In genomic region chr19:36331353-36332228, GRCh38 we compare ENCODE assay signal across 8 cellular contexts. TPM values are rescaled to one million over a fixed set of nuclear protein-coding genes. Genes with fewer than 3 reads are reported as not detected.
A peak's percentile ranks its signal among the peaks of the same experiment; 100 is the strongest.
DNase-seq lines count a peak whose midpoint lies in the region; ATAC-seq and TF ChIP-seq lines count a peak whose summit lies in the region.

No MANE protein-coding gene starts in this region.

- no peaks in the 10 kb centered on the region for H3K27me3 Mint-ChIP-seq in activated T-helper 1 cell treated with anti-CD3 and anti-CD28 coated beads, Interleukin-12 subunit alpha, Interleukin-12 subunit beta, Interleukin-2, Interleukin-4 antibody, amounts not matched to agents 30 ng/mL and 10 ng/mL and 1 ng/mL, durations not matched to agents 14 hours and 24 hours and 36 hours (ENCODE audit: insufficient read depth)
- H3K27me3 Mint-ChIP-seq in naive thymus-derived CD4-positive, alpha-beta T cell: no peaks in the 10 kb centered on the region

- H3K9ac ChIP-seq in OCI-LY1 (ENCODE audit: low read length): peak overlapping the region; percentile 36; the same call in 1 of the 2 replicates

- peaks cover 68% of the 10 kb centered on the region for H3K9me3 Mint-ChIP-seq in activated T-helper 1 cell treated with anti-CD3 and anti-CD28 coated beads, Interleukin-12 subunit alpha, Interleukin-12 subunit beta, Interleukin-2, Interleukin-4 antibody, amounts not matched to agents 30 ng/mL and 10 ng/mL and 1 ng/mL, durations not matched to agents 14 hours and 24 hours and 36 hours
- H3K9me3 Mint-ChIP-seq in naive thymus-derived CD4-positive, alpha-beta T cell: peaks cover under 1 to 97% (median 67%) of the 10 kb centered on the region in 11 donors

- H3K27ac ChIP-seq in OCI-LY1 (ENCODE audit: low read depth, low read length, poor library complexity, severe bottlenecking): no peak overlapping the region
- H3K27ac ChIP-seq in naive thymus-derived CD4-positive, alpha-beta T cell (ENCODE audit: low read depth, low read length): no peak overlapping the region

- no peak overlapping the region for H3K27ac Mint-ChIP-seq in activated T-helper 1 cell treated with anti-CD3 and anti-CD28 coated beads, Interleukin-12 subunit alpha, Interleukin-12 subunit beta, Interleukin-2, Interleukin-4 antibody, amounts not matched to agents 30 ng/mL and 10 ng/mL and 1 ng/mL, durations not matched to agents 14 hours and 24 hours and 36 hours
- peak overlapping the region in 1 of 9 donors; percentile 41 for H3K27ac Mint-ChIP-seq in naive thymus-derived CD4-positive, alpha-beta T cell

- H3K4me2 ChIP-seq in OCI-LY1 (ENCODE audit: low read length): peak overlapping the region; percentile 57

- no peak overlapping the region for H2AFZ ChIP-seq in OCI-LY1 (ENCODE audit: low read length)

- H3F3A ChIP-seq in OCI-LY1 (ENCODE audit: insufficient read depth, low read length): no peaks in the 10 kb centered on the region

- peaks cover 5% of the 10 kb centered on the region for H3K4me1 ChIP-seq in OCI-LY1 (ENCODE audit: insufficient read depth, low read length, severe bottlenecking)
- H3K4me1 ChIP-seq in naive thymus-derived CD4-positive, alpha-beta T cell (ENCODE audit: control insufficient read depth in 2 of 2, insufficient read depth in 2 of 2, low read length in 2 of 2): no peaks in the 10 kb centered on the region

- peaks cover 6% of the 10 kb centered on the region for H3K36me3 Mint-ChIP-seq in activated T-helper 1 cell treated with anti-CD3 and anti-CD28 coated beads, Interleukin-12 subunit alpha, Interleukin-12 subunit beta, Interleukin-2, Interleukin-4 antibody, amounts not matched to agents 30 ng/mL and 10 ng/mL and 1 ng/mL, durations not matched to agents 14 hours and 24 hours and 36 hours (ENCODE audit: low read depth)
- peaks cover 20 to 44% (median 27%) of the 10 kb centered on the region in 5 donors for H3K36me3 Mint-ChIP-seq in naive thymus-derived CD4-positive, alpha-beta T cell

- H4K20me1 ChIP-seq in OCI-LY1 (ENCODE audit: insufficient read depth, low read length): no peaks in the 10 kb centered on the region

- POLR2A ChIA-PET in naive thymus-derived CD4-positive, alpha-beta T cell (lab: Charles Lee): no interaction called here

- no peaks in the 10 kb centered on the region for H3K79me2 ChIP-seq in OCI-LY1 (ENCODE audit: insufficient read depth, low read length)

- intact Hi-C loops in activated T-helper 1 cell treated with anti-CD3 and anti-CD28 coated beads, Interleukin-12 subunit alpha, Interleukin-12 subunit beta, Interleukin-2, Interleukin-4 antibody, amounts not matched to agents 30 ng/mL and 10 ng/mL and 1 ng/mL, durations not matched to agents 14 hours and 24 hours and 36 hours (cut with micrococcal nuclease): loop anchor here (2.0 kb wide), 1 partner anchor 47 kb away; the partner anchor contains the start of gene ZFP14
- intact Hi-C loops in naive thymus-derived CD4-positive, alpha-beta T cell (cut with micrococcal nuclease): no loop called here

- peak; percentile 93 for DNase-seq in GF-D8 (lab: John Stamatoyannopoulos, UW)
- DNase-seq in activated T-helper 1 cell treated with anti-CD3 and anti-CD28 coated beads, Interleukin-12 subunit alpha, Interleukin-12 subunit beta, Interleukin-2, Interleukin-4 antibody, amounts not matched to agents 30 ng/mL and 10 ng/mL and 1 ng/mL, durations not matched to agents 14 hours and 24 hours and 36 hours (ENCODE audit: low spot score): peak; percentile 39
- peak; percentile 96 for DNase-seq in fibroblast of peridontal ligament (ENCODE audit: extremely low read depth)
- DNase-seq in naive thymus-derived CD4-positive, alpha-beta T cell: peak; percentile 6 to 74 (median 36)
- peak; percentile 39 to 54 for DNase-seq in stimulated activated CD8-positive, alpha-beta memory T cell treated with anti-CD3 and anti-CD28 coated beads, Interleukin-7, amount 100 ng/mL, for 4 hours (ENCODE audit: low read depth in 2 of 2)

- H3K27me3 ChIP-seq in OCI-LY1 (ENCODE audit: insufficient read depth, low read length): no peaks in the 10 kb centered on the region
- H3K27me3 ChIP-seq in naive thymus-derived CD4-positive, alpha-beta T cell (ENCODE audit: control insufficient read depth in 2 of 2, insufficient read depth in 2 of 2, low read length in 2 of 2): no peaks in the 10 kb centered on the region

- H3K4me1 Mint-ChIP-seq in activated T-helper 1 cell treated with anti-CD3 and anti-CD28 coated beads, Interleukin-12 subunit alpha, Interleukin-12 subunit beta, Interleukin-2, Interleukin-4 antibody, amounts not matched to agents 30 ng/mL and 10 ng/mL and 1 ng/mL, durations not matched to agents 14 hours and 24 hours and 36 hours (ENCODE audit: low read depth): no peaks in the 10 kb centered on the region
- peaks cover 0 to 13% (median 7%) of the 10 kb centered on the region in 7 donors for H3K4me1 Mint-ChIP-seq in naive thymus-derived CD4-positive, alpha-beta T cell

- peaks cover 16% of the 10 kb centered on the region; the same call in 1 of the 2 replicates for H3K36me3 ChIP-seq in OCI-LY1 (ENCODE audit: insufficient read depth, low read length)
- H3K36me3 ChIP-seq in naive thymus-derived CD4-positive, alpha-beta T cell (ENCODE audit: control insufficient read depth in 2 of 3, insufficient read depth in 3 of 3, low read length in 3 of 3): peaks cover 0 to 3% (median 0%) of the 10 kb centered on the region in 3 experiments

- no peaks in the 10 kb centered on the region for H3K9me3 ChIP-seq in OCI-LY1 (ENCODE audit: low read length)
- H3K9me3 ChIP-seq in naive thymus-derived CD4-positive, alpha-beta T cell (ENCODE audit: control insufficient read depth in 2 of 3, low read length in 3 of 3): peaks cover 0 to 70% (median 33%) of the 10 kb centered on the region in 3 experiments

- TF ChIP-seq CTCF in OCI-LY1 (IDR thresholded peaks at IDR 0.05; ENCODE audit: low read length): no peak

- CTCF ChIA-PET in naive thymus-derived CD4-positive, alpha-beta T cell (lab: Charles Lee): no interaction called here

- peak overlapping the region; percentile 70 for H3K4me3 Mint-ChIP-seq in activated T-helper 1 cell treated with anti-CD3 and anti-CD28 coated beads, Interleukin-12 subunit alpha, Interleukin-12 subunit beta, Interleukin-2, Interleukin-4 antibody, amounts not matched to agents 30 ng/mL and 10 ng/mL and 1 ng/mL, durations not matched to agents 14 hours and 24 hours and 36 hours
- H3K4me3 Mint-ChIP-seq in naive thymus-derived CD4-positive, alpha-beta T cell: peak overlapping the region; percentile 5 to 82 (median 66)

- H3K4me3 ChIP-seq in OCI-LY1 (ENCODE audit: low read depth, low read length, poor library complexity, severe bottlenecking): peak overlapping the region; percentile 63
- H3K4me3 ChIP-seq in naive thymus-derived CD4-positive, alpha-beta T cell (ENCODE audit: low read length): peak overlapping the region; percentile 54

- peak; percentile 58 for ATAC-seq in HG03039 (IDR thresholded peaks at IDR 0.05; ENCODE audit: unreplicated experiment)
- peak; percentile 97 for ATAC-seq in naive thymus-derived CD4-positive, alpha-beta T cell
- no peak for ATAC-seq in HG03045 (IDR thresholded peaks at IDR 0.05; ENCODE audit: unreplicated experiment)

- H3K9me2 ChIP-seq in OCI-LY1 (ENCODE audit: low read depth, low read length): no peaks in the 10 kb centered on the region

RNA-seq across cellular contexts. Expression of gene ZFP14, which starts 47.4 kb away (rescaled TPM):
- 0.83 and 1.7 TPM in 2 replicates for total RNA-seq in activated T-helper 1 cell treated with anti-CD3 and anti-CD28 coated beads, Interleukin-12 subunit alpha, Interleukin-12 subunit beta, Interleukin-2, Interleukin-4 antibody, amounts not matched to agents 30 ng/mL and 10 ng/mL and 1 ng/mL, durations not matched to agents 14 hours and 24 hours and 36 hours
- 10 to 100 TPM in 2 of 5 experiments, 1 to 10 TPM in 3; 5.3 to 24.0 (median 9.2) TPM for total RNA-seq in naive thymus-derived CD4-positive, alpha-beta T cell
- 1 to 10 TPM; 4.7 to 6.5 TPM for polyA plus RNA-seq in naive thymus-derived CD4-positive, alpha-beta T cell

Comparison
In these comparisons a context has a peak if more than half of its experiments do, and no peak if none do; other contexts are left out.
1. DNase-seq: peak in every context shown above with its lines; median percentile 96 in fibroblast of peridontal ligament; 93 in GF-D8; 46 in stimulated activated CD8-positive, alpha-beta memory T cell treated with anti-CD3 and anti-CD28 coated beads, Interleukin-7, amount 100 ng/mL, for 4 hours; 39 in activated T-helper 1 cell treated with anti-CD3 and anti-CD28 coated beads, Interleukin-12 subunit alpha, Interleukin-12 subunit beta, Interleukin-2, Interleukin-4 antibody, amounts not matched to agents 30 ng/mL and 10 ng/mL and 1 ng/mL, durations not matched to agents 14 hours and 24 hours and 36 hours; 36 in naive thymus-derived CD4-positive, alpha-beta T cell.